ENCODE assay signal across 25 cellular contexts in the genomic region with DNA sequence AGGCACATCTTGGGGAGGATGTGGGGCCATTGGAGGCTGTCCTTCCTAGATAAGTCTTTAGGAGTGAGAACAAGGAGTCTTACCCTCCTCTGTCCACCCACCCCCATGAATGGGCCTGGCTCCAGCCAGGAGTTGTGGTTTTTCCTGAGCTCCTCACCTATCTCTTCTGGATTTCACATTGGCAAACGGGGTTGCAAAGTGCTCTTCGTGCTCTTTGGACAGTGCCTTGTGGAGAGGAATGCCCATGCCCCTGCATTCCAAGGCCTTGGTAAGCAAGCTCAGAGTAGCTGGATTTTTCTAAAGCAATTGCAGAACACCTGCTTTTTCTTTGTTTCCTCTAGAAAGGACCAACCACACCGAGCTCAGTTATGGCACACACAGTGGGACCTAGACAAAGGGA.
DNase-seq lines count a peak whose midpoint lies in the region; ATAC-seq and TF ChIP-seq lines count a peak whose summit lies in the region.
"Had no signal": no experiment of that assay in that cellular context is flagged by ENCODE, and none has a peak within 500 bp of the region (broad histone marks: within the 10 kb centered on the region; RNA-seq: fewer than 3 reads in every experiment).

No MANE protein-coding gene starts in this region.

- TF ChIP-seq CTCF in breast epithelium (IDR thresholded peaks at IDR 0.05) (no peak), suprapubic skin (IDR thresholded peaks at IDR 0.05) (no peak)

- H3K4me3 ChIP-seq in HUES6 (ENCODE audit: low read depth, low read length) (peak overlapping the region; percentile 69), breast epithelium (peak overlapping the region in 2 of 3 donors; percentile 64 to 74), iPS-20b (ENCODE audit: low read length) (peak overlapping the region; percentile 51; the same call in 1 of the 2 replicates), suprapubic skin (peak overlapping the region; percentile 44)
- H3K4me3 ChIP-seq: gastroesophageal sphincter, left ventricle myocardium inferior, upper lobe of right lung had no signal

- DNase-seq in breast epithelium (ENCODE audit: low spot score in 2 of 2) (no peak), suprapubic skin (ENCODE audit: low spot score in 2 of 2) (no peak), D341Med (ENCODE audit: low spot score) (no peak), Right ventricle myocardium inferior (ENCODE audit: missing footprints) (no peak)
- DNase-seq: activated CD4-positive, alpha-beta T cell treated with anti-CD3 and anti-CD28 coated beads, Interleukin-2, amount 50 U/mL, for 4 hours; anterior cingulate cortex; HFFc6; hypothalamus; left ventricle myocardium inferior; naive thymus-derived CD4-positive, alpha-beta T cell; NCI-H1048; NCI-H1694; NCI-H2171; NCI-H510A treated with DMSO at 0.1 percent for 48 hours; occipital lobe; stimulated activated CD4-positive, alpha-beta T cell treated with anti-CD3 and anti-CD28 coated beads, Interleukin-2, amount 100 ng/mL, for 48 hours; T-helper 1 cell; upper lobe of right lung had no signal

- TF ChIP-seq POLR2A in breast epithelium (IDR thresholded peaks at IDR 0.05) (no peak), suprapubic skin (IDR thresholded peaks at IDR 0.05) (no peak)

- H3K9ac ChIP-seq in HUES6 (ENCODE audit: low read length), result peak overlapping the region; percentile 79
- no peak overlapping the region for H3K9ac ChIP-seq in iPS-20b (ENCODE audit: low read depth, low read length)

- intact Hi-C loops in breast epithelium (cut with DNase I; ENCODE audit: low total_unique reads), result no loop called here
- intact Hi-C loops in Right ventricle myocardium inferior (cut with DNase I), result no loop called here

- no peaks in the 10 kb centered on the region for H3K27me3 ChIP-seq in HUES6 (ENCODE audit: control insufficient read depth, insufficient read depth, low read length)
- no peaks in the 10 kb centered on the region for H3K27me3 ChIP-seq in breast epithelium
- H3K27me3 ChIP-seq in iPS-20b (ENCODE audit: insufficient read depth, low read length), result no peaks in the 10 kb centered on the region
- H3K27me3 ChIP-seq in suprapubic skin, result no peaks in the 10 kb centered on the region
- H3K27me3 ChIP-seq: upper lobe of right lung had no signal

- 72% methylated on average over 3 of the region's 3 CpGs for WGBS in suprapubic skin

- no peak for TF ChIP-seq EP300 in suprapubic skin (IDR thresholded peaks at IDR 0.05)

- H3K4me1 ChIP-seq in HUES6 (ENCODE audit: control insufficient read depth, insufficient read depth, low read length) (peaks cover 86% of the 10 kb centered on the region), breast epithelium (peaks cover 3 to 8% of the 10 kb centered on the region in 2 donors), iPS-20b (ENCODE audit: insufficient read depth, low read length) (peaks cover 43% of the 10 kb centered on the region), suprapubic skin (peaks cover 40% of the 10 kb centered on the region)
- H3K4me1 ChIP-seq: gastroesophageal sphincter, left ventricle myocardium inferior, upper lobe of right lung had no signal

- no peaks in the 10 kb centered on the region for H3K9me3 ChIP-seq in HUES6 (ENCODE audit: control insufficient read depth, insufficient read depth, low read depth, low read length)
- no peaks in the 10 kb centered on the region for H3K9me3 ChIP-seq in breast epithelium
- no peaks in the 10 kb centered on the region for H3K9me3 ChIP-seq in iPS-20b (ENCODE audit: insufficient read depth, low read depth, low read length)
- H3K9me3 ChIP-seq in suprapubic skin, result no peaks in the 10 kb centered on the region
- H3K9me3 ChIP-seq: gastroesophageal sphincter, left ventricle myocardium inferior, upper lobe of right lung had no signal

- H3K36me3 ChIP-seq in HUES6 (ENCODE audit: control insufficient read depth, insufficient read depth, low read length), result peaks cover 25% of the 10 kb centered on the region
- no peaks in the 10 kb centered on the region for H3K36me3 ChIP-seq in breast epithelium
- peaks cover 16% of the 10 kb centered on the region; the same call in 1 of the 2 replicates for H3K36me3 ChIP-seq in iPS-20b (ENCODE audit: insufficient read depth, low read depth, low read length)
- no peaks in the 10 kb centered on the region for H3K36me3 ChIP-seq in suprapubic skin
- H3K36me3 ChIP-seq: gastroesophageal sphincter, left ventricle myocardium inferior, upper lobe of right lung had no signal

- ATAC-seq in GM21737 (IDR thresholded peaks at IDR 0.05; ENCODE audit: unreplicated experiment) (no peak), Right ventricle myocardium inferior (no peak), SK-N-SH treated with all-trans-retinoic acid at 6 μM for 48 hours (no peak)
- ATAC-seq: activated naive CD4-positive, alpha-beta T cell treated with anti-CD3 and anti-CD28 coated beads, Interleukin-2, amount 50 U/mL, for 72 hours; gastroesophageal sphincter; naive thymus-derived CD4-positive, alpha-beta T cell; upper lobe of right lung had no signal

- H3K27ac ChIP-seq in HUES6 (ENCODE audit: low read depth, low read length) (peak overlapping the region; percentile 18; the same call in 1 of the 2 replicates), breast epithelium (peak overlapping the region; percentile 75 to 92), iPS-20b (ENCODE audit: low read length) (no peak overlapping the region), suprapubic skin (peak overlapping the region; percentile 81)
- H3K27ac ChIP-seq: gastroesophageal sphincter, HL-60, left ventricle myocardium inferior, upper lobe of right lung had no signal

TF ChIP-seq in SK-N-SH treated with all-trans-retinoic acid at 6 μM for 48 hours, 23 proteins besides CTCF, POLR2A, EP300 and RAD21:
- TF ChIP-seq, protein P1, sequence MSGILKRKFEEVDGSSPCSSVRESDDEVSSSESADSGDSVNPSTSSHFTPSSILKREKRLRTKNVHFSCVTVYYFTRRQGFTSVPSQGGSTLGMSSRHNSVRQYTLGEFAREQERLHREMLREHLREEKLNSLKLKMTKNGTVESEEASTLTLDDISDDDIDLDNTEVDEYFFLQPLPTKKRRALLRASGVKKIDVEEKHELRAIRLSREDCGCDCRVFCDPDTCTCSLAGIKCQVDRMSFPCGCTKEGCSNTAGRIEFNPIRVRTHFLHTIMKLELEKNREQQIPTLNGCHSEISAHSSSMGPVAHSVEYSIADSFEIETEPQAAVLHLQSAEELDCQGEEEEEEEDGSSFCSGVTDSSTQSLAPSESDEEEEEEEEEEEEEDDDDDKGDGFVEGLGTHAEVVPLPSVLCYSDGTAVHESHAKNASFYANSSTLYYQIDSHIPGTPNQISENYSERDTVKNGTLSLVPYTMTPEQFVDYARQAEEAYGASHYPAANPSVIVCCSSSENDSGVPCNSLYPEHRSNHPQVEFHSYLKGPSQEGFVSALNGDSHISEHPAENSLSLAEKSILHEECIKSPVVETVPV (CRISPR knock-in tag; IDR thresholded peaks at IDR 0.05), result no peak
- TF ChIP-seq ZNF565 (CRISPR knock-in tag; conservative IDR thresholded peaks at IDR 0.05; ENCODE audit: low read depth), result no peak
- TF ChIP-seq BACH2 (CRISPR knock-in tag; IDR thresholded peaks at IDR 0.05; ENCODE audit: borderline replicate concordance), result no peak
